13 cellular contexts compared by ENCODE assay signal in genomic region chr16:81532491-81533174, GRCh38.
DNase-seq lines count a peak whose midpoint lies in the region; ATAC-seq and TF ChIP-seq lines count a peak whose summit lies in the region.
"Had no signal": no experiment of that assay in that cellular context is flagged by ENCODE, and none has a peak within 500 bp of the region (broad histone marks: within the 10 kb centered on the region; RNA-seq: fewer than 3 reads in every experiment).

No MANE protein-coding gene starts in this region.

- H3K27ac ChIP-seq in RWPE2 (ENCODE audit: poor library complexity, severe bottlenecking) (peak overlapping the region; percentile 98), heart left ventricle (no peak overlapping the region), gastrocnemius medialis (no peak overlapping the region)
- H3K27ac ChIP-seq: testis had no signal

- peak; percentile 97 for DNase-seq in ACHN
- DNase-seq in RWPE2 (ENCODE audit: low spot score): no peak
- peak; percentile 90 for DNase-seq in epithelial cell of proximal tubule (ENCODE audit: low read depth)
- DNase-seq in natural killer cell: no peak
- no peak for DNase-seq in NCI-H1694 treated with DMSO at 0.1 percent for 48 hours (lab: John Stamatoyannopoulos, UW)
- DNase-seq in heart left ventricle: no peak
- DNase-seq in gastrocnemius medialis: no peak
- no peak for DNase-seq in NCI-H345 treated with DMSO at 0.1 percent for 48 hours (lab: John Stamatoyannopoulos, UW; ENCODE audit: unreplicated experiment)
- DNase-seq: foreskin melanocyte, NCI-H1694, NCI-H748 treated with DMSO at 0.1 percent for 48 hours, SIG-M5, testis had no signal

- H3K4me1 ChIP-seq in RWPE2 (ENCODE audit: insufficient read depth, poor library complexity, severe bottlenecking): peaks cover 54% of the 10 kb centered on the region
- peaks cover 0 to 11% (median 5%) of the 10 kb centered on the region in 12 donors for H3K4me1 ChIP-seq in heart left ventricle
- no peaks in the 10 kb centered on the region for H3K4me1 ChIP-seq in gastrocnemius medialis
- H3K4me1 ChIP-seq: testis had no signal

- H3K36me3 Mint-ChIP-seq in natural killer cell: no peaks in the 10 kb centered on the region

- TF ChIP-seq POLR2A in heart left ventricle (IDR thresholded peaks at IDR 0.05) (no peak), gastrocnemius medialis (IDR thresholded peaks at IDR 0.05) (no peak)

- in situ Hi-C loops in ACHN (cut with HindIII; ENCODE audit: low pct_ligation_motif_present, low pct_unique_long_range_greater_than_20kb, low sequenced_read_pairs) (no loop called here), gastrocnemius medialis (cut with MboI; ENCODE audit: low sequenced_read_pairs in 4 of 4) (no loop called here)

- WGBS in heart left ventricle, 4 donors: 87 to 92% (median 90%) methylated on average over 19 of the region's 19 CpGs

- intact Hi-C loops in natural killer cell (cut with micrococcal nuclease): no loop called here
- intact Hi-C loops in heart left ventricle (cut with DNase I): no loop called here
- intact Hi-C loops in gastrocnemius medialis (cut with DNase I; ENCODE audit: low total_unique reads): no loop called here

- TF ChIP-seq CTCF in RWPE2 (IDR thresholded peaks at IDR 0.05; ENCODE audit: poor library complexity, severe bottlenecking): no peak
- no peak for TF ChIP-seq CTCF in epithelial cell of proximal tubule (conservative IDR thresholded peaks at IDR 0.05; ENCODE audit: low read depth, low read length)
- no peak for TF ChIP-seq CTCF in natural killer cell (IDR thresholded peaks at IDR 0.05)
- TF ChIP-seq CTCF in heart left ventricle (IDR thresholded peaks at IDR 0.05): no peak
- TF ChIP-seq CTCF in gastrocnemius medialis (IDR thresholded peaks at IDR 0.05 in 4 of 5, conservative IDR thresholded peaks at IDR 0.05 in 1 of 5): no peak

- no peaks in the 10 kb centered on the region for H3K9me3 ChIP-seq in RWPE2 (ENCODE audit: severe bottlenecking)
- no peaks in the 10 kb centered on the region for H3K9me3 ChIP-seq in heart left ventricle
- no peaks in the 10 kb centered on the region for H3K9me3 ChIP-seq in gastrocnemius medialis
- H3K9me3 ChIP-seq: testis had no signal

- H3K27ac Mint-ChIP-seq in natural killer cell: peak overlapping the region; percentile 61 to 73

- H3K36me3 ChIP-seq in RWPE2 (ENCODE audit: low read depth) (peaks cover 26% of the 10 kb centered on the region), heart left ventricle (peaks cover 0 to 10% (median 0%) of the 10 kb centered on the region in 9 donors), gastrocnemius medialis (no peaks in the 10 kb centered on the region)

- H3K4me3 Mint-ChIP-seq in natural killer cell: no peak overlapping the region

- ATAC-seq in RWPE2 (ENCODE audit: low read depth): no peak
- no peak for ATAC-seq in natural killer cell
- ATAC-seq in heart left ventricle: no peak
- no peak for ATAC-seq in gastrocnemius medialis

- no peaks in the 10 kb centered on the region for H3K9me3 Mint-ChIP-seq in natural killer cell

- H3K27me3 ChIP-seq in RWPE2 (ENCODE audit: insufficient read depth, poor library complexity, severe bottlenecking) (no peaks in the 10 kb centered on the region), heart left ventricle (no peaks in the 10 kb centered on the region), gastrocnemius medialis (no peaks in the 10 kb centered on the region)
- H3K27me3 ChIP-seq: testis had no signal

- H3K4me3 ChIP-seq in RWPE2 (ENCODE audit: severe bottlenecking) (no peak overlapping the region), epithelial cell of proximal tubule (ENCODE audit: low read depth, low read length) (no peak overlapping the region), heart left ventricle (no peak overlapping the region), gastrocnemius medialis (no peak overlapping the region)
- H3K4me3 ChIP-seq: testis had no signal

- peaks cover 42 to 52% of the 10 kb centered on the region in 2 donors for H3K4me1 Mint-ChIP-seq in natural killer cell

- H3K27me3 Mint-ChIP-seq in natural killer cell (ENCODE audit: low read depth in 2 of 2): no peaks in the 10 kb centered on the region

Comparison
In these comparisons a context has a peak if more than half of its experiments do, and no peak if none do; other contexts are left out.
1. DNase-seq: peak in ACHN (single experiment) and epithelial cell of proximal tubule (single experiment); none in RWPE2 (single experiment), natural killer cell (single experiment), NCI-H1694 treated with DMSO at 0.1 percent for 48 hours (single experiment), heart left ventricle (0 of 5), gastrocnemius medialis (0 of 2) and NCI-H345 treated with DMSO at 0.1 percent for 48 hours (single experiment).